In the genomic region with DNA sequence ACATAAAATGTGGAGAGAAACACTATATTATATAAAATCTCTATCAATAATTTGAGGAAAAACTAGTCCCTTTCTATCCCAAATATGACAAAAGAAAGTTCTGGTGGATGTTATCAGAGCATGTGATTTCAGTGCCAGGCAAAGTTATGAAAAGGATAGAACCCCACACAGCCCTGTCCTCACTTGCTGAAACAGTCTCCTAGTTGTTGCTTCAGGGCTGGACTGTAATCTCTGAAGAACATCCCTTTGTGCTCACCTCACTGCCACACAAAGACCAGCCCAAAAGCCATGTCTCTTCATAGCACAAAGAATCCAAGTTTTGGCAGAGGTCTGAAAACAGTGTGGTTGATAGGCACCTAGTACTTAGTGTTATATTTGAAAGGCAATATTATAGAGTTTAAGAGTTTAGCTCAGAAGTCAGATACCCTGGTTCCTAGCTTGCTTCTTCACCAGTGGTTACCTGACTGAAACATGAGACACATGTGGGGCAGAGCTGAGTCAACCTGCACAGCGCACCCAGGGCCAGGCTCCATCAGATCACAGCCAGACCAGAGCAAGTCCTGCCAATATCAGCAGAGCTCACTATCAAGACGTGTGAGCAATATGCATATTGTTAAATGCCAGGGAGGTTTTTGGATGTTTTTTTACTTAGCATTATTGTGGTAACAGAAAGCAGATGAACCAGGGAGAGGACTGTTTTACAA, we compare ENCODE assay signal across 21 cellular contexts. TPM values are rescaled to one million over a fixed set of nuclear protein-coding genes. Genes with fewer than 3 reads are reported as not detected.
"Had no signal": no experiment of that assay in that cellular context is flagged by ENCODE, and none has a peak within 500 bp of the region (broad histone marks: within the 10 kb centered on the region; RNA-seq: fewer than 3 reads in every experiment).

No MANE protein-coding gene starts in this region.

- H3K4me1 ChIP-seq: esophagus squamous epithelium, neural progenitor cell, pancreas had no signal

- DNase-seq: cortex of kidney; dorsolateral prefrontal cortex; effector CD8-positive, alpha-beta T cell; esophagus squamous epithelium; foreskin fibroblast; head of caudate nucleus; left colon; nucleus accumbens; pancreas; right cardiac atrium; small intestine; stimulated activated CD4-positive, alpha-beta T cell treated with anti-CD3 and anti-CD28 coated beads, Interleukin-12 subunit alpha, Interleukin-12 subunit beta, amount 100 ng/mL, for 4 hours; stimulated activated naive CD4-positive, alpha-beta T cell; trophoblast cell had no signal

- H3K4me3 ChIP-seq: dorsolateral prefrontal cortex, esophagus squamous epithelium, hepatocyte, neural progenitor cell, pancreas had no signal

- H3K27me3 ChIP-seq: dorsolateral prefrontal cortex, esophagus squamous epithelium, hepatocyte, neural progenitor cell, pancreas had no signal

- H3K27ac ChIP-seq: dorsolateral prefrontal cortex, epithelial cell of prostate, esophagus squamous epithelium, hepatocyte, neural progenitor cell, pancreas had no signal

- ATAC-seq: left colon; natural killer cell treated with Interleukin-12 subunit alpha and Interleukin-12 subunit beta and Interleukin-15 and Interleukin-18, amount 100 ng/mL, for 72 hours; right cardiac atrium had no signal

- H3K36me3 ChIP-seq: neural progenitor cell, pancreas had no signal

- H3K9me3 ChIP-seq: pancreas had no signal

RNA-seq across cellular contexts. Expression of gene CYP3A7, which starts 25.0 kb away (rescaled TPM):
- total RNA-seq: esophagus squamous epithelium; kidney epithelial cell; mesothelial cell of epicardium; natural killer cell treated with Interleukin-12 subunit alpha and Interleukin-12 subunit beta and Interleukin-15 and Interleukin-18, amount 100 ng/mL, for 72 hours; progenitor cell of endocrine pancreas; right cardiac atrium had no signal
- polyA plus RNA-seq: right cardiac atrium had no signal

RNA-seq across cellular contexts. Expression of gene CYP3A5, which starts 30.2 kb away (rescaled TPM):
- total RNA-seq: natural killer cell treated with Interleukin-12 subunit alpha and Interleukin-12 subunit beta and Interleukin-15 and Interleukin-18, amount 100 ng/mL, for 72 hours had no signal
